In genomic region chr2:71358931-71359671, GRCh38 we compare ENCODE assay signal across 12 cellular contexts.
DNase-seq lines count a peak whose midpoint lies in the region; ATAC-seq and TF ChIP-seq lines count a peak whose summit lies in the region.
"Had no signal": no experiment of that assay in that cellular context is flagged by ENCODE, and none has a peak within 500 bp of the region (broad histone marks: within the 10 kb centered on the region; RNA-seq: fewer than 3 reads in every experiment).

No MANE protein-coding gene starts in this region.

- no peak for DNase-seq in activated CD4-positive, CD25-positive, alpha-beta regulatory T cell (lab: John Stamatoyannopoulos, UW)
- peak; percentile 97 for DNase-seq in NCI-H226
- peak; percentile 73 for DNase-seq in epithelial cell of esophagus (ENCODE audit: low read depth)
- peak; percentile 33 for DNase-seq in stimulated activated CD4-positive, alpha-beta T cell treated with anti-CD3 and anti-CD28 coated beads, Interleukin-15, amount 100 ng/mL, for 24 hours
- no peak for DNase-seq in SIG-M5 (lab: John Stamatoyannopoulos, UW)
- DNase-seq in SHP77 treated with DMSO at 0.1 percent for 48 hours (lab: John Stamatoyannopoulos, UW) = no peak
- DNase-seq: DMS53, left cardiac atrium, NCI-H1417 treated with DMSO at 0.1 percent for 48 hours, NCI-H82 had no signal

- no peak for TF ChIP-seq CTCF in epithelial cell of esophagus (IDR thresholded peaks at IDR 0.05; ENCODE audit: insufficient read depth, low read depth, low read length, missing control alignments)

- ATAC-seq in activated CD4-positive, CD25-positive, alpha-beta regulatory T cell treated with anti-CD3 and anti-CD28 coated beads, Interleukin-2, amount 50 U/mL, for 24 hours = peak; percentile 67 to 84
- no peak for ATAC-seq in GM21737 (IDR thresholded peaks at IDR 0.05; ENCODE audit: unreplicated experiment)

- no peak overlapping the region for H3K4me3 ChIP-seq in epithelial cell of esophagus (ENCODE audit: low read length)

Comparison
In these comparisons a context has a peak if more than half of its experiments do, and no peak if none do; other contexts are left out.
1. DNase-seq: peak in NCI-H226 (single experiment), epithelial cell of esophagus (single experiment) and stimulated activated CD4-positive, alpha-beta T cell treated with anti-CD3 and anti-CD28 coated beads, Interleukin-15, amount 100 ng/mL, for 24 hours (single experiment); none in activated CD4-positive, CD25-positive, alpha-beta regulatory T cell (0 of 4), SIG-M5 (single experiment) and SHP77 treated with DMSO at 0.1 percent for 48 hours (single experiment).